Comparison of ENCODE assay signal across 8 cellular contexts in genomic region chr10:62492012-62492869, GRCh38.
DNase-seq lines count a peak whose midpoint lies in the region; ATAC-seq and TF ChIP-seq lines count a peak whose summit lies in the region.

No MANE protein-coding gene starts in this region.

- H3K4me1 ChIP-seq in CD4-positive, CD25-positive, alpha-beta regulatory T cell (ENCODE audit: control insufficient read depth, insufficient read depth, low read length, poor library complexity, severe bottlenecking), result no peaks in the 10 kb centered on the region
- H3K4me1 ChIP-seq in prostate gland (replicated peaks), result no peaks in the 10 kb centered on the region

- peaks cover 0 to 1% (median 0%) of the 10 kb centered on the region in 7 donors for H3K9me3 Mint-ChIP-seq in CD4-positive, CD25-positive, alpha-beta regulatory T cell

- H3K27me3 ChIP-seq in CD4-positive, CD25-positive, alpha-beta regulatory T cell (ENCODE audit: control insufficient read depth, insufficient read depth, low read length), result no peaks in the 10 kb centered on the region
- no peaks in the 10 kb centered on the region for H3K27me3 ChIP-seq in prostate gland (replicated peaks; ENCODE audit: insufficient read depth)

- TF ChIP-seq CTCF in prostate gland (IDR thresholded peaks at IDR 0.05), result peak in 3 of 4 experiments; percentile 10 to 54 (median 45)

- no peaks in the 10 kb centered on the region for H3K9me3 ChIP-seq in CD4-positive, CD25-positive, alpha-beta regulatory T cell (ENCODE audit: control insufficient read depth in 2 of 2, low read length in 2 of 2)
- no peaks in the 10 kb centered on the region for H3K9me3 ChIP-seq in prostate gland

- DNase-seq in CD4-positive, CD25-positive, alpha-beta regulatory T cell, result peak in 2 of 3 donors; percentile 33 to 37
- DNase-seq in H4 (ENCODE audit: low spot score) (peak; percentile 46), RKO (ENCODE audit: low spot score) (peak; percentile 39), fibroblast of peridontal ligament (ENCODE audit: extremely low read depth) (peak; percentile 35), prostate gland (ENCODE audit: low spot score) (no peak), C1 segment of cervical spinal cord (lab: John Stamatoyannopoulos, UW) (no peak)

- H3K4me3 ChIP-seq in CD4-positive, CD25-positive, alpha-beta regulatory T cell (ENCODE audit: low read depth, low read length), result no peak overlapping the region
- no peak overlapping the region for H3K4me3 ChIP-seq in prostate gland

- 55% methylated on average over 5 of the region's 5 CpGs for WGBS in prostate gland

- no peak for TF ChIP-seq POLR2A in prostate gland (IDR thresholded peaks at IDR 0.05)

- ATAC-seq in CD4-positive, CD25-positive, alpha-beta regulatory T cell (ENCODE audit: low read depth in 2 of 2), result no peak
- no peak for ATAC-seq in HG02938 (IDR thresholded peaks at IDR 0.05; ENCODE audit: unreplicated experiment)
- no peak for ATAC-seq in GM18873 (IDR thresholded peaks at IDR 0.05; ENCODE audit: low FRiP score, unreplicated experiment)

- no peaks in the 10 kb centered on the region for H3K36me3 Mint-ChIP-seq in CD4-positive, CD25-positive, alpha-beta regulatory T cell

- H3K4me1 Mint-ChIP-seq in CD4-positive, CD25-positive, alpha-beta regulatory T cell, result no peaks in the 10 kb centered on the region

- H3K27me3 Mint-ChIP-seq in CD4-positive, CD25-positive, alpha-beta regulatory T cell, result peaks cover 13% of the 10 kb centered on the region

- intact Hi-C loops in prostate gland (cut with DNase I), result no loop called here

- H3K4me3 Mint-ChIP-seq in CD4-positive, CD25-positive, alpha-beta regulatory T cell, result no peak overlapping the region

- no peaks in the 10 kb centered on the region for H3K36me3 ChIP-seq in CD4-positive, CD25-positive, alpha-beta regulatory T cell (ENCODE audit: control insufficient read depth, insufficient read depth, low read length)
- no peaks in the 10 kb centered on the region for H3K36me3 ChIP-seq in prostate gland

- no peak overlapping the region for H3K27ac ChIP-seq in CD4-positive, CD25-positive, alpha-beta regulatory T cell (ENCODE audit: insufficient read depth, low read length, poor library complexity, severe bottlenecking)
- H3K27ac ChIP-seq in prostate gland, result no peak overlapping the region

- H3K27ac Mint-ChIP-seq in CD4-positive, CD25-positive, alpha-beta regulatory T cell, result peak overlapping the region in 1 of 3 donors; percentile 48

Comparison
In these comparisons a context has a peak if more than half of its experiments do, and no peak if none do; other contexts are left out.
1. DNase-seq: peak in CD4-positive, CD25-positive, alpha-beta regulatory T cell (2 of 3), H4 (single experiment), RKO (single experiment) and fibroblast of peridontal ligament (single experiment); none in prostate gland (single experiment) and C1 segment of cervical spinal cord (0 of 14).